ENCODE assay signal across 8 cellular contexts in the genomic region with DNA sequence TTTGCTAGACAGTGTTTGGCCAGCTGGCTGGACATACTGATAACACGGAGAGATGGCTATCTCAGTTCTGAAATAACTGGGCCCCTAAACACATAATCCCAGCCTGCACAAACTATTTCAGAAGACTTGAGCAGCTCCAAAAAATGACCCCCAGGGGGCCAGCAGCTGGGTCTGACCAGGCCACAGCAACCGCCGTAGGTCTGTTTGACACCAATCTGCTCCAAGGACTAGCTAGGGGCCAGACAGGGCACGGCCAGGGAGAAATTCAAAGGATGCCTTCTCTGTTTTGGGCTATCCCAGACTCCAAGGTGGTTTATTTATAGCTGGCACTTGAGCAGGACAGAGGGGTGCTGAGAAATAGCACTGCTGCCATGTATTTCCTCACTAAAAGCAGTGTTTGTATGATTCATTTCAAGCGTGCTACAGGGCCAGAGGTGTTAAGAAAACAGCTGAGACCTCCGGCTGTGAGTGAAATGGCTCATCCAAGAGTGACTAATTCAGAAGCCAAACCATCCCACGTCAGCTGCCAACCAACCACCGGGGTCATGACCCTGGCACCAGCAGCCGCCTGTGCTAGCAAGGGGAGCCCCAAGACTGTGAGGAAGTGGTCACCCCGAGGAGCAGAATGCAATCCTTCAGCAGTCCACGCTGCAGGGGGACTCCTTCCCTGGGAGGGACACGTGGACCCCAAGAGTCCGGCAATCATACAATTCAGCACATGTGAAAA. TPM values are rescaled to one million over a fixed set of nuclear protein-coding genes. Genes with fewer than 3 reads are reported as not detected.
DNase-seq lines count a peak whose midpoint lies in the region; TF ChIP-seq lines count a peak whose summit lies in the region.

No MANE protein-coding gene starts in this region.

- WGBS in endodermal cell (ENCODE audit: insufficient coverage in 1 of 2, insufficient read length in 1 of 2), 2 experiments: 57 to 74% methylated on average over 9 to 13 of the region's 13 CpGs

- H3K36me3 Mint-ChIP-seq in endodermal cell (ENCODE audit: low read depth): peaks cover 8% of the 10 kb centered on the region
- peaks cover 3% of the 10 kb centered on the region for H3K36me3 Mint-ChIP-seq in neural crest cell (ENCODE audit: low read depth)

- H3K27me3 Mint-ChIP-seq in endodermal cell (ENCODE audit: insufficient read depth) (peaks cover 6% of the 10 kb centered on the region), neural crest cell (ENCODE audit: low read depth) (no peaks in the 10 kb centered on the region)

- no peaks in the 10 kb centered on the region for H3K9me3 ChIP-seq in endodermal cell (ENCODE audit: control insufficient read depth, low read length)

- no peak overlapping the region for H3K4me3 ChIP-seq in endodermal cell (ENCODE audit: low read length)

- peaks cover 21% of the 10 kb centered on the region for H3K36me3 ChIP-seq in endodermal cell (ENCODE audit: control insufficient read depth, insufficient read depth, low read length)

- H3K9me3 Mint-ChIP-seq in endodermal cell: no peaks in the 10 kb centered on the region
- no peaks in the 10 kb centered on the region for H3K9me3 Mint-ChIP-seq in neural crest cell

- no peaks in the 10 kb centered on the region for H3K27me3 ChIP-seq in endodermal cell (ENCODE audit: control insufficient read depth, insufficient read depth, low read length, poor library complexity, severe bottlenecking)

- H3K27ac ChIP-seq in endodermal cell (ENCODE audit: low read depth, low read length): peak overlapping the region; percentile 65

- DNase-seq in GM10248 (ENCODE audit: extremely low spot score): peak; percentile 67
- peak; percentile 20 for DNase-seq in HEK293T (ENCODE audit: extremely low spot score)
- DNase-seq in NCI-H2171 treated with DMSO at 0.1 percent for 48 hours (lab: John Stamatoyannopoulos, UW): peak; percentile 81
- DNase-seq in activated CD8-positive, alpha-beta memory T cell treated with anti-CD3 and anti-CD28 coated beads for 4 hours (ENCODE audit: low read depth in 2 of 2): peak; percentile 54 to 66
- peak; percentile 84 for DNase-seq in endodermal cell
- DNase-seq in neural crest cell (ENCODE audit: low read depth, low spot score): no peak
- DNase-seq in superior temporal gyrus (ENCODE audit: extremely low spot score): peak; percentile 36
- no peak for DNase-seq in NCI-H1105 treated with DMSO at 0.1 percent for 48 hours (lab: John Stamatoyannopoulos, UW)

- CTCF ChIA-PET in GM10248 (lab: Yijun Ruan, JAX) (interaction anchor here (0.6 to 4.7 kb wide), 9 partner anchors 9 to 92 kb away, joined by 3 to 31 read pairs (median 3); no protein-coding TSS in a partner anchor), HEK293T (lab: Yijun Ruan, JAX) (interaction anchor here (0.5 kb wide), 1 partner anchor 506 kb away, joined by 5 read pairs; no protein-coding TSS in a partner anchor)

- H3K4me3 Mint-ChIP-seq in endodermal cell: no peak overlapping the region
- peak overlapping the region; percentile 77 for H3K4me3 Mint-ChIP-seq in neural crest cell

- POLR2A ChIA-PET in GM10248 (lab: Yijun Ruan, JAX): interaction anchor here (1.2 kb wide), 1 partner anchor 9 kb away, joined by 4 read pairs; no protein-coding TSS in a partner anchor
- POLR2A ChIA-PET in HEK293T (lab: Yijun Ruan, JAX): interaction anchor here (0.6 to 0.7 kb wide), 2 partner anchors 9 to 53 kb away, joined by 3 to 4 read pairs; partner anchors contain the start of genes EARS2 and UBFD1

- no peak overlapping the region for H3K9ac ChIP-seq in endodermal cell (ENCODE audit: extremely low read depth, low read length, poor library complexity, severe bottlenecking)

- peak overlapping the region; percentile 55 for H3K27ac Mint-ChIP-seq in endodermal cell
- no peak overlapping the region for H3K27ac Mint-ChIP-seq in neural crest cell (ENCODE audit: unreplicated experiment)

- no peak for TF ChIP-seq CTCF in GM10248 (IDR thresholded peaks at IDR 0.05; ENCODE audit: control extremely low read depth, extremely low read depth, low read depth, missing control alignments)
- TF ChIP-seq CTCF in endodermal cell (conservative IDR thresholded peaks at IDR 0.05): peak; percentile 41
- TF ChIP-seq CTCF in neural crest cell (conservative IDR thresholded peaks at IDR 0.05): no peak

- H3K4me1 ChIP-seq in endodermal cell (ENCODE audit: control insufficient read depth, insufficient read depth, low read length): peaks cover 6% of the 10 kb centered on the region

- peaks cover 45% of the 10 kb centered on the region for H3K4me1 Mint-ChIP-seq in endodermal cell
- H3K4me1 Mint-ChIP-seq in neural crest cell: peaks cover 49% of the 10 kb centered on the region

TF ChIP-seq in HEK293T, 16 proteins besides CTCF, POLR2A, EP300 and RAD21:
- TF ChIP-seq SP1 (IDR thresholded peaks at IDR 0.05): no peak
- TF ChIP-seq NFRKB (IDR thresholded peaks at IDR 0.05): no peak
- no peak for TF ChIP-seq FOXA1 (IDR thresholded peaks at IDR 0.05)
- TF ChIP-seq FOXK2 (IDR thresholded peaks at IDR 0.05): no peak
- no peak for TF ChIP-seq SUZ12 (IDR thresholded peaks at IDR 0.05)
- TF ChIP-seq BHLHE40 (IDR thresholded peaks at IDR 0.05; ENCODE audit: borderline replicate concordance): no peak
- no peak for TF ChIP-seq LEF1 (IDR thresholded peaks at IDR 0.05; ENCODE audit: borderline replicate concordance)

RNA-seq across cellular contexts. Expression of gene GGA2, which starts 5.7 kb away (rescaled TPM):
- total RNA-seq in endodermal cell (100 to 1,000 TPM in 1 of 2 donors, 10 to 100 TPM in 1; 99.4 to 116 TPM), neural crest cell (93.4 and 100 TPM in 2 replicates)
- polyA plus RNA-seq in endodermal cell (2013, experiment 1 of 2): 72.5 TPM
- 57.7 TPM for polyA plus RNA-seq in endodermal cell (2013, experiment 2 of 2)

RNA-seq across cellular contexts. Expression of gene COG7, which starts 51.6 kb away (rescaled TPM):
- 10 to 100 TPM; 19.9 to 31.3 TPM for total RNA-seq in endodermal cell
- polyA plus RNA-seq in endodermal cell (2013, experiment 1 of 2): 26.4 TPM
- polyA plus RNA-seq in endodermal cell (2013, experiment 2 of 2): 20.0 TPM
- total RNA-seq in neural crest cell: 18.8 and 18.9 TPM in 2 replicates

RNA-seq across cellular contexts. Expression of gene EARS2, which starts 52.5 kb away (rescaled TPM):
- 10 to 100 TPM; 32.0 to 36.1 TPM for total RNA-seq in endodermal cell
- polyA plus RNA-seq in endodermal cell (2013, experiment 1 of 2): 29.1 TPM
- 21.1 TPM for polyA plus RNA-seq in endodermal cell (2013, experiment 2 of 2)
- total RNA-seq in neural crest cell: 27.5 and 27.9 TPM in 2 replicates

RNA-seq across cellular contexts. Expression of gene UBFD1, which starts 52.9 kb away (rescaled TPM):
- total RNA-seq in endodermal cell (100 to 1,000 TPM; 105 to 113 TPM), neural crest cell (89.5 and 91.0 TPM in 2 replicates)
- polyA plus RNA-seq in endodermal cell (2013, experiment 1 of 2): 59.4 TPM
- 54.8 TPM for polyA plus RNA-seq in endodermal cell (2013, experiment 2 of 2)

Comparison
In these comparisons a context has a peak if more than half of its experiments do, and no peak if none do; other contexts are left out.
1. DNase-seq: peak in GM10248 (single experiment), HEK293T (single experiment), NCI-H2171 treated with DMSO at 0.1 percent for 48 hours (single experiment), activated CD8-positive, alpha-beta memory T cell treated with anti-CD3 and anti-CD28 coated beads for 4 hours (2 of 2), endodermal cell (single experiment) and superior temporal gyrus (single experiment); none in neural crest cell (single experiment) and NCI-H1105 treated with DMSO at 0.1 percent for 48 hours (single experiment).